Comparison of ENCODE assay signal across 1 cellular context in the genomic region with DNA sequence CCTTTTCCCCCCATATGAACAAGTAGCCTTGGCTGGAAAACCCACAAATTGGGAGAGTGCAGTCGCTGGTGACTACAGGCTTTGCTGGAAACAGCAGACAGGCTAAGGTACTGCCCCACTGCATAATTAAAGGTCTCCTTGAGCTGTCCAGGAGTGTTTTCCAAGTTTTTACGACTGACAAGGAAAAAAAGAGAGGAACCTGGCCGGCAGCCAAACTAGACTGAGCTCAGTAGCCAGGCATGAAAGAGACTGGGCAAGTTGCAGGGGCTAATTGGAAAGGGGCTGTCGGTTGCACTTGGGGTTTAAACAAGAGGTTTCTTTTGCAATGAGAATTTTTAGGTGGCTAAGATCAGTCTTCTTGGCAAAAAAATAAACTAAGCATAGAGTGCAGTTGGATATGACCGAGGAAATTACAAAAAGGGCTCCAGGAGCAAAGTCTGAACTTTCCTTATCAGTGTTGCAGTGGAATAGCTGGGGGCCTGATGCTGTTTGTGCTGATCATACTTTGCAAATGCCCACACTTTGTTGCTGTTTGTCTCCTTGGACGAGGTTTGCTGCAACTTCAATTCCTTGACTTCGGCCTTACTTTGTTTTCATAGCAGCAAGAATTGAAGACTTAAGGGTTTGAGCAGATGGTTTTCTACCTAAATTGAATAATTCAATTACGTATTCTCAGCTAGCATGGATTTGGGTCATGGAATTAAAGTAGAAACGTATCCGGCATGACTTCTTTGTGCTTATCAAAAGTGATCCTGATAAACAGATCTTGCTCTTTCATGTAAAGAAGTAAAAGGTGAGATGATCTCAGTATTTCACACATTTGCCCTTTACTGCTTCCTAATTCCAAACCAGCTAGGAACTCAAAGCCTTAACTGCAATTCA.
TF ChIP-seq lines count a peak whose summit lies in the region.

No MANE protein-coding gene starts in this region.

TF ChIP-seq in HEK293, 187 proteins besides CTCF, POLR2A, EP300 and RAD21 (continued from another document and continues in another):
- TF ChIP-seq, protein P1, sequence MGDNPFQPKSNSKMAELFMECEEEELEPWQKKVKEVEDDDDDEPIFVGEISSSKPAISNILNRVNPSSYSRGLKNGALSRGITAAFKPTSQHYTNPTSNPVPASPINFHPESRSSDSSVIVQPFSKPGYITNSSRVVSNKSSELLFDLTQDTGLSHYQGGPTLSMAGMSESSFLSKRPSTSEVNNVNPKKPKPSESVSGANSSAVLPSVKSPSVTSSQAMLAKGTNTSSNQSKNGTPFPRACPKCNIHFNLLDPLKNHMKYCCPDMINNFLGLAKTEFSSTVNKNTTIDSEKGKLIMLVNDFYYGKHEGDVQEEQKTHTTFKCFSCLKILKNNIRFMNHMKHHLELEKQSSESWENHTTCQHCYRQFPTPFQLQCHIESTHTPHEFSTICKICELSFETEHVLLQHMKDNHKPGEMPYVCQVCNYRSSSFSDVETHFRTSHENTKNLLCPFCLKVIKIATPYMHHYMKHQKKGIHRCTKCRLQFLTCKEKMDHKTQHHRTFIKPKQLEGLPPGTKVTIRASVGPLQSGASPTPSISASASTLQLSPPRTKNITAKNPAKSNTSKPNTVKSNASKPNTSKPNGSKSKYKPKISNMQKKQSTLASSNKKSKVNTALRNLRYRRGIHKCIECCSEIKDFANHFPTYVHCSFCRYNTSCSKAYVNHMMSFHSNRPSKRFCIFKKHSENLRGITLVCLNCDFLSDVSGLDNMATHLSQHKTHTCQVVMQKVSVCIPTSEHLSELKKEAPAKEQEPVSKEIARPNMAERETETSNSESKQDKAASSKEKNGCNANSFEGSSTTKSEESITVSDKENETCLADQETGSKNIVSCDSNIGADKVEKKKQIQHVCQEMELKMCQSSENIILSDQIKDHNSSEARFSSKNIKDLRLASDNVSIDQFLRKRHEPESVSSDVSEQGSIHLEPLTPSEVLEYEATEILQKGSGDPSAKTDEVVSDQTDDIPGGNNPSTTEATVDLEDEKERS (tag by site-specific recombination; IDR thresholded peaks at IDR 0.05): no peak
- TF ChIP-seq ZNF555 (tag by site-specific recombination; conservative IDR thresholded peaks at IDR 0.05) (no peak), ZNF776 (tag by site-specific recombination; IDR thresholded peaks at IDR 0.05; ENCODE audit: borderline replicate concordance) (no peak), ZNF837 (tag by site-specific recombination; IDR thresholded peaks at IDR 0.05) (no peak), ZBTB21 (tag by site-specific recombination; IDR thresholded peaks at IDR 0.05) (no peak), ZBTB17 (tag by site-specific recombination; IDR thresholded peaks at IDR 0.05) (0 out of 2 replicates have a peak, but pooled peaks have one; percentile 18), TRIM28 (IDR thresholded peaks at IDR 0.05; ENCODE audit: borderline replicate concordance, low read length) (peak; percentile 69; the same call in 1 of the 2 replicates), EGR2 (tag by site-specific recombination; IDR thresholded peaks at IDR 0.05; ENCODE audit: low read depth) (no peak), GLI2 (tag by site-specific recombination; IDR thresholded peaks at IDR 0.05; ENCODE audit: borderline replicate concordance, low read depth) (no peak), ZNF112 (tag by site-specific recombination; IDR thresholded peaks at IDR 0.05) (no peak), ZNF792 (tag by site-specific recombination; IDR thresholded peaks at IDR 0.05) (no peak), ZNF157 (tag by site-specific recombination; IDR thresholded peaks at IDR 0.05) (no peak), ZNF791 (tag by site-specific recombination; IDR thresholded peaks at IDR 0.05) (no peak), ZNF248 (tag by site-specific recombination; IDR thresholded peaks at IDR 0.05) (no peak), ZNF24 (tag by site-specific recombination; IDR thresholded peaks at IDR 0.05) (no peak), GFI1B (tag by site-specific recombination; IDR thresholded peaks at IDR 0.05) (no peak), ZNF19 (tag by site-specific recombination; IDR thresholded peaks at IDR 0.05; ENCODE audit: low read depth) (no peak), SCRT1 (tag by site-specific recombination; IDR thresholded peaks at IDR 0.05; ENCODE audit: borderline replicate concordance) (no peak), ZNF341 (tag by site-specific recombination; IDR thresholded peaks at IDR 0.05; ENCODE audit: low read depth) (peak; percentile 48), ZNF521 (tag by site-specific recombination; IDR thresholded peaks at IDR 0.05) (no peak), ZSCAN30 (tag by site-specific recombination; IDR thresholded peaks at IDR 0.05) (peak; percentile 55; the same call in 1 of the 2 replicates), ZNF350 (tag by site-specific recombination; IDR thresholded peaks at IDR 0.05) (no peak), RBAK (tag by site-specific recombination; IDR thresholded peaks at IDR 0.05) (no peak), ZNF311 (tag by site-specific recombination; IDR thresholded peaks at IDR 0.05; ENCODE audit: borderline replicate concordance) (no peak), ZNF473 (tag by site-specific recombination; IDR thresholded peaks at IDR 0.05) (no peak), BCL11A (tag by site-specific recombination; IDR thresholded peaks at IDR 0.05; ENCODE audit: low read depth) (no peak), ZNF132 (tag by site-specific recombination; IDR thresholded peaks at IDR 0.05; ENCODE audit: borderline replicate concordance) (no peak), ZNF501 (tag by site-specific recombination; IDR thresholded peaks at IDR 0.05) (0 out of 2 replicates have a peak, but pooled peaks have one; percentile 23), ZNF610 (tag by site-specific recombination; IDR thresholded peaks at IDR 0.05; ENCODE audit: borderline replicate concordance) (no peak), ZNF560 (tag by site-specific recombination; IDR thresholded peaks at IDR 0.05; ENCODE audit: borderline replicate concordance) (no peak), ZNF677 (tag by site-specific recombination; IDR thresholded peaks at IDR 0.05) (no peak), ZNF394 (tag by site-specific recombination; IDR thresholded peaks at IDR 0.05; ENCODE audit: borderline replicate concordance) (peak; percentile 31; the same call in 1 of the 2 replicates), ZNF324 (tag by site-specific recombination; IDR thresholded peaks at IDR 0.05) (no peak), ZNF701 (tag by site-specific recombination; IDR thresholded peaks at IDR 0.05) (no peak), ZNF623 (tag by site-specific recombination; IDR thresholded peaks at IDR 0.05) (no peak), ZNF223 (tag by site-specific recombination; IDR thresholded peaks at IDR 0.05) (no peak), HOXC10 (CRISPR knock-in tag; IDR thresholded peaks at IDR 0.05) (no peak), ZNF426 (tag by site-specific recombination; IDR thresholded peaks at IDR 0.05) (no peak), ZNF76 (tag by site-specific recombination; IDR thresholded peaks at IDR 0.05; ENCODE audit: borderline replicate concordance, low read depth) (no peak), ZNF660 (tag by site-specific recombination; IDR thresholded peaks at IDR 0.05) (peak; percentile 45; the same call in 1 of the 2 replicates), ZBTB48 (tag by site-specific recombination; IDR thresholded peaks at IDR 0.05) (no peak), ZNF155 (tag by site-specific recombination; IDR thresholded peaks at IDR 0.05) (no peak), ZNF133 (tag by site-specific recombination; IDR thresholded peaks at IDR 0.05) (no peak), ZNF664 (tag by site-specific recombination; IDR thresholded peaks at IDR 0.05) (no peak)
- TF ChIP-seq, protein P2, sequence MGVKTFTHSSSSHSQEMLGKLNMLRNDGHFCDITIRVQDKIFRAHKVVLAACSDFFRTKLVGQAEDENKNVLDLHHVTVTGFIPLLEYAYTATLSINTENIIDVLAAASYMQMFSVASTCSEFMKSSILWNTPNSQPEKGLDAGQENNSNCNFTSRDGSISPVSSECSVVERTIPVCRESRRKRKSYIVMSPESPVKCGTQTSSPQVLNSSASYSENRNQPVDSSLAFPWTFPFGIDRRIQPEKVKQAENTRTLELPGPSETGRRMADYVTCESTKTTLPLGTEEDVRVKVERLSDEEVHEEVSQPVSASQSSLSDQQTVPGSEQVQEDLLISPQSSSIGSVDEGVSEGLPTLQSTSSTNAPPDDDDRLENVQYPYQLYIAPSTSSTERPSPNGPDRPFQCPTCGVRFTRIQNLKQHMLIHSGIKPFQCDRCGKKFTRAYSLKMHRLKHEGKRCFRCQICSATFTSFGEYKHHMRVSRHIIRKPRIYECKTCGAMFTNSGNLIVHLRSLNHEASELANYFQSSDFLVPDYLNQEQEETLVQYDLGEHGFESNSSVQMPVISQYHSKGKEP (tag by site-specific recombination; IDR thresholded peaks at IDR 0.05): peak; percentile 49; the same call in 1 of the 2 replicates
- TF ChIP-seq, protein P3, sequence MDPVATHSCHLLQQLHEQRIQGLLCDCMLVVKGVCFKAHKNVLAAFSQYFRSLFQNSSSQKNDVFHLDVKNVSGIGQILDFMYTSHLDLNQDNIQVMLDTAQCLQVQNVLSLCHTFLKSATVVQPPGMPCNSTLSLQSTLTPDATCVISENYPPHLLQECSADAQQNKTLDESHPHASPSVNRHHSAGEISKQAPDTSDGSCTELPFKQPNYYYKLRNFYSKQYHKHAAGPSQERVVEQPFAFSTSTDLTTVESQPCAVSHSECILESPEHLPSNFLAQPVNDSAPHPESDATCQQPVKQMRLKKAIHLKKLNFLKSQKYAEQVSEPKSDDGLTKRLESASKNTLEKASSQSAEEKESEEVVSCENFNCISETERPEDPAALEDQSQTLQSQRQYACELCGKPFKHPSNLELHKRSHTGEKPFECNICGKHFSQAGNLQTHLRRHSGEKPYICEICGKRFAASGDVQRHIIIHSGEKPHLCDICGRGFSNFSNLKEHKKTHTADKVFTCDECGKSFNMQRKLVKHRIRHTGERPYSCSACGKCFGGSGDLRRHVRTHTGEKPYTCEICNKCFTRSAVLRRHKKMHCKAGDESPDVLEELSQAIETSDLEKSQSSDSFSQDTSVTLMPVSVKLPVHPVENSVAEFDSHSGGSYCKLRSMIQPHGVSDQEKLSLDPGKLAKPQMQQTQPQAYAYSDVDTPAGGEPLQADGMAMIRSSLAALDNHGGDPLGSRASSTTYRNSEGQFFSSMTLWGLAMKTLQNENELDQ (tag by site-specific recombination; IDR thresholded peaks at IDR 0.05; ENCODE audit: low read depth): no peak
- TF ChIP-seq, protein P4, sequence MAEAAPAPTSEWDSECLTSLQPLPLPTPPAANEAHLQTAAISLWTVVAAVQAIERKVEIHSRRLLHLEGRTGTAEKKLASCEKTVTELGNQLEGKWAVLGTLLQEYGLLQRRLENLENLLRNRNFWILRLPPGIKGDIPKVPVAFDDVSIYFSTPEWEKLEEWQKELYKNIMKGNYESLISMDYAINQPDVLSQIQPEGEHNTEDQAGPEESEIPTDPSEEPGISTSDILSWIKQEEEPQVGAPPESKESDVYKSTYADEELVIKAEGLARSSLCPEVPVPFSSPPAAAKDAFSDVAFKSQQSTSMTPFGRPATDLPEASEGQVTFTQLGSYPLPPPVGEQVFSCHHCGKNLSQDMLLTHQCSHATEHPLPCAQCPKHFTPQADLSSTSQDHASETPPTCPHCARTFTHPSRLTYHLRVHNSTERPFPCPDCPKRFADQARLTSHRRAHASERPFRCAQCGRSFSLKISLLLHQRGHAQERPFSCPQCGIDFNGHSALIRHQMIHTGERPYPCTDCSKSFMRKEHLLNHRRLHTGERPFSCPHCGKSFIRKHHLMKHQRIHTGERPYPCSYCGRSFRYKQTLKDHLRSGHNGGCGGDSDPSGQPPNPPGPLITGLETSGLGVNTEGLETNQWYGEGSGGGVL (tag by site-specific recombination; IDR thresholded peaks at IDR 0.05): no peak
- TF ChIP-seq, protein P5, sequence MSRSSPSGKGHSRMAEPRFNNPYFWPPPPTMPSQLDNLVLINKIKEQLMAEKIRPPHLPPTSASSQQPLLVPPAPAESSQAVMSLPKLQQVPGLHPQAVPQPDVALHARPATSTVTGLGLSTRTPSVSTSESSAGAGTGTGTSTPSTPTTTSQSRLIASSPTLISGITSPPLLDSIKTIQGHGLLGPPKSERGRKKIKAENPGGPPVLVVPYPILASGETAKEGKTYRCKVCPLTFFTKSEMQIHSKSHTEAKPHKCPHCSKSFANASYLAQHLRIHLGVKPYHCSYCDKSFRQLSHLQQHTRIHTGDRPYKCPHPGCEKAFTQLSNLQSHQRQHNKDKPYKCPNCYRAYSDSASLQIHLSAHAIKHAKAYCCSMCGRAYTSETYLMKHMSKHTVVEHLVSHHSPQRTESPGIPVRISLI (tag by site-specific recombination; IDR thresholded peaks at IDR 0.05): peak; percentile 57; the same call in 1 of the 2 replicates
- TF ChIP-seq, protein P6, sequence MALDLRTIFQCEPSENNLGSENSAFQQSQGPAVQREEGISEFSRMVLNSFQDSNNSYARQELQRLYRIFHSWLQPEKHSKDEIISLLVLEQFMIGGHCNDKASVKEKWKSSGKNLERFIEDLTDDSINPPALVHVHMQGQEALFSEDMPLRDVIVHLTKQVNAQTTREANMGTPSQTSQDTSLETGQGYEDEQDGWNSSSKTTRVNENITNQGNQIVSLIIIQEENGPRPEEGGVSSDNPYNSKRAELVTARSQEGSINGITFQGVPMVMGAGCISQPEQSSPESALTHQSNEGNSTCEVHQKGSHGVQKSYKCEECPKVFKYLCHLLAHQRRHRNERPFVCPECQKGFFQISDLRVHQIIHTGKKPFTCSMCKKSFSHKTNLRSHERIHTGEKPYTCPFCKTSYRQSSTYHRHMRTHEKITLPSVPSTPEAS (tag by site-specific recombination; IDR thresholded peaks at IDR 0.05): no peak
- TF ChIP-seq, protein P7, sequence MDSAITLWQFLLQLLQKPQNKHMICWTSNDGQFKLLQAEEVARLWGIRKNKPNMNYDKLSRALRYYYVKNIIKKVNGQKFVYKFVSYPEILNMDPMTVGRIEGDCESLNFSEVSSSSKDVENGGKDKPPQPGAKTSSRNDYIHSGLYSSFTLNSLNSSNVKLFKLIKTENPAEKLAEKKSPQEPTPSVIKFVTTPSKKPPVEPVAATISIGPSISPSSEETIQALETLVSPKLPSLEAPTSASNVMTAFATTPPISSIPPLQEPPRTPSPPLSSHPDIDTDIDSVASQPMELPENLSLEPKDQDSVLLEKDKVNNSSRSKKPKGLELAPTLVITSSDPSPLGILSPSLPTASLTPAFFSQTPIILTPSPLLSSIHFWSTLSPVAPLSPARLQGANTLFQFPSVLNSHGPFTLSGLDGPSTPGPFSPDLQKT (IDR thresholded peaks at IDR 0.05; ENCODE audit: borderline replicate concordance, low read depth, low read length): no peak
